7 cellular contexts compared by ENCODE assay signal in genomic region chr7:77799078-77799964, GRCh38. TPM values are rescaled to one million over a fixed set of nuclear protein-coding genes. Genes with fewer than 3 reads are reported as not detected.
A peak's percentile ranks its signal among the peaks of the same experiment; 100 is the strongest.
DNase-seq lines count a peak whose midpoint lies in the region; ATAC-seq, FAIRE-seq and TF ChIP-seq lines count a peak whose summit lies in the region.

No MANE protein-coding gene starts in this region.

- no peak for DNase-seq in GM12891 (ENCODE audit: insufficient read length, low spot score)
- peak; percentile 93 for DNase-seq in OCI-M1 (lab: John Stamatoyannopoulos, UW)
- peak; percentile 50 for DNase-seq in activated naive CD4-positive, alpha-beta T cell treated with anti-CD3 and anti-CD28 coated beads, Interleukin-2, amount 10 ng/mL, durations not matched to agents 7 days and 5 days
- DNase-seq in frontal cortex (ENCODE audit: low spot score in 2 of 2), result peak; percentile 17 to 25
- DNase-seq in nucleus accumbens (lab: John Stamatoyannopoulos, UW), result peak in 42 of 56 donors; percentile 6 to 59 (median 44)

- CTCF ChIA-PET in activated naive CD4-positive, alpha-beta T cell treated with anti-CD3 and anti-CD28 coated beads, Interleukin-2, amount 10 ng/mL, durations not matched to agents 7 days and 5 days (lab: Charles Lee), result interaction anchor here (1.0 to 1.2 kb wide), 2 partner anchors 35 to 104 kb away, joined by 3 read pairs; no protein-coding TSS in a partner anchor

- H3K36me3 Mint-ChIP-seq in activated naive CD4-positive, alpha-beta T cell treated with anti-CD3 and anti-CD28 coated beads, Interleukin-2, amount 10 ng/mL, durations not matched to agents 7 days and 5 days, result peaks cover 50% of the 10 kb centered on the region

- TF ChIP-seq POLR2A in GM12891 (IDR thresholded peaks at IDR 0.05; ENCODE audit: low read depth, low read length), result no peak

- H3K4me3 Mint-ChIP-seq in activated naive CD4-positive, alpha-beta T cell treated with anti-CD3 and anti-CD28 coated beads, Interleukin-2, amount 10 ng/mL, durations not matched to agents 7 days and 5 days, result peak overlapping the region; percentile 83

- ATAC-seq in HG03280 (IDR thresholded peaks at IDR 0.05; ENCODE audit: unreplicated experiment) (peak; percentile 0), GM19463 (IDR thresholded peaks at IDR 0.05; ENCODE audit: unreplicated experiment) (no peak)

- FAIRE-seq in GM12891 (lab: Jason Lieb, UNC), result peak; percentile 35
- no peak for FAIRE-seq in frontal cortex (lab: Jason Lieb, UNC)

- peaks cover 3% of the 10 kb centered on the region for H3K27me3 Mint-ChIP-seq in activated naive CD4-positive, alpha-beta T cell treated with anti-CD3 and anti-CD28 coated beads, Interleukin-2, amount 10 ng/mL, durations not matched to agents 7 days and 5 days

- peaks cover 73% of the 10 kb centered on the region for H3K4me1 Mint-ChIP-seq in activated naive CD4-positive, alpha-beta T cell treated with anti-CD3 and anti-CD28 coated beads, Interleukin-2, amount 10 ng/mL, durations not matched to agents 7 days and 5 days

- peak overlapping the region; percentile 91 for H3K27ac Mint-ChIP-seq in activated naive CD4-positive, alpha-beta T cell treated with anti-CD3 and anti-CD28 coated beads, Interleukin-2, amount 10 ng/mL, durations not matched to agents 7 days and 5 days

- no peaks in the 10 kb centered on the region for H3K9me3 Mint-ChIP-seq in activated naive CD4-positive, alpha-beta T cell treated with anti-CD3 and anti-CD28 coated beads, Interleukin-2, amount 10 ng/mL, durations not matched to agents 7 days and 5 days

TF ChIP-seq in GM12891, 5 proteins besides CTCF, POLR2A, EP300 and RAD21:
- TF ChIP-seq SPI1 (IDR thresholded peaks at IDR 0.05; ENCODE audit: low read depth, low read length) (peak; percentile 36; the same call in 1 of the 2 replicates), PAX5 (IDR thresholded peaks at IDR 0.05; ENCODE audit: insufficient read depth, low read length, severe bottlenecking) (no peak), POLR2AphosphoS5 (IDR thresholded peaks at IDR 0.05; ENCODE audit: low read depth, low read length) (no peak), TAF1 (IDR thresholded peaks at IDR 0.05; ENCODE audit: low read depth, low read length) (no peak), POU2F2 (IDR thresholded peaks at IDR 0.05; ENCODE audit: low read depth, low read length) (no peak)

RNA-seq across cellular contexts. Expression of gene PHTF2, which starts 0.7 kb away (rescaled TPM):
- 10.7 TPM for polyA plus RNA-seq in GM12891 (2012; ENCODE audit: low read depth, missing spikeins)
- 39.9 TPM for total RNA-seq in frontal cortex

RNA-seq across cellular contexts. Expression of gene TMEM60, which starts 1.1 kb away (rescaled TPM):
- 18.2 TPM for polyA plus RNA-seq in GM12891 (2012; ENCODE audit: low read depth, missing spikeins)
- total RNA-seq in frontal cortex, result 15.9 TPM
